7 cellular contexts compared by ENCODE assay signal in genomic region chr19:11887618-11888531, GRCh38. TPM values are rescaled to one million over a fixed set of nuclear protein-coding genes. Genes with fewer than 3 reads are reported as not detected.
DNase-seq lines count a peak whose midpoint lies in the region; ATAC-seq, FAIRE-seq and TF ChIP-seq lines count a peak whose summit lies in the region.

ZNF69 (plus strand) TSS chr19:11887782; CDS start chr19:11887924, 142 bp downstream.

- DNase-seq in GM19239 (ENCODE audit: insufficient read length, low spot score), result peak; percentile 14
- peak; percentile 29 for DNase-seq in NCI-H2029 (lab: John Stamatoyannopoulos, UW)
- DNase-seq in activated CD4-positive, CD25-positive, alpha-beta regulatory T cell treated with anti-CD3 and anti-CD28 coated beads, Interleukin-2, amount 50 U/mL, for 72 hours, result peak; percentile 72
- peak; percentile 53 for DNase-seq in kidney epithelial cell (ENCODE audit: low read depth)
- peak; percentile 16 to 60 for DNase-seq in stimulated activated CD4-positive, alpha-beta T cell treated with anti-CD3 and anti-CD28 coated beads, Interleukin-12 subunit alpha, Interleukin-12 subunit beta, amount 100 ng/mL, for 24 hours (ENCODE audit: low read depth in 2 of 2)

- peak within 1 kb of the TSS; percentile 65 for H3K27ac ChIP-seq in cingulate gyrus (ENCODE audit: low read depth, low read length)

- ATAC-seq in HG03521 (IDR thresholded peaks at IDR 0.05; ENCODE audit: unreplicated experiment), result no peak

- H3K27me3 ChIP-seq in kidney epithelial cell (ENCODE audit: control insufficient read depth, insufficient read depth, low read length), result no peaks in the 10 kb centered on the region

- FAIRE-seq in GM19239 (lab: Jason Lieb, UNC), result peak; percentile 82

- H3K36me3 ChIP-seq in kidney epithelial cell (ENCODE audit: control insufficient read depth, insufficient read depth, low read length), result no peaks in the 10 kb centered on the region

- peak within 1 kb of the TSS; percentile 71 for H3K4me3 ChIP-seq in kidney epithelial cell (ENCODE audit: low read depth, low read length)

- TF ChIP-seq CTCF in kidney epithelial cell (IDR thresholded peaks at IDR 0.05; ENCODE audit: insufficient read depth, low read length, poor library complexity, severe bottlenecking), result peak; percentile 15

RNA-seq across cellular contexts. Expression of gene ZNF69, which starts in this region (rescaled TPM):
- 15.8 and 19.2 TPM in 2 replicates for total RNA-seq in kidney epithelial cell

Comparison
In these comparisons a context has a peak if more than half of its experiments do, and no peak if none do; other contexts are left out.
1. DNase-seq: peak in every context shown above with its lines; median percentile 72 in activated CD4-positive, CD25-positive, alpha-beta regulatory T cell treated with anti-CD3 and anti-CD28 coated beads, Interleukin-2, amount 50 U/mL, for 72 hours; 53 in kidney epithelial cell; 38 in stimulated activated CD4-positive, alpha-beta T cell treated with anti-CD3 and anti-CD28 coated beads, Interleukin-12 subunit alpha, Interleukin-12 subunit beta, amount 100 ng/mL, for 24 hours; 29 in NCI-H2029; 14 in GM19239.